ENCODE assay signal across 8 cellular contexts in genomic region chr18:58649966-58650816, GRCh38. TPM values are rescaled to one million over a fixed set of nuclear protein-coding genes. Genes with fewer than 3 reads are reported as not detected.
A peak's percentile ranks its signal among the peaks of the same experiment; 100 is the strongest.
DNase-seq lines count a peak whose midpoint lies in the region; ATAC-seq and TF ChIP-seq lines count a peak whose summit lies in the region.

No MANE protein-coding gene starts in this region.

- H3K36me3 Mint-ChIP-seq in activated T-cell treated with anti-CD3 and anti-CD28 coated beads, Interleukin-2, amount 50 U/mL, for 72 hours (ENCODE audit: insufficient read depth in 2 of 2) = peaks cover 3 to 19% of the 10 kb centered on the region in 2 donors
- no peaks in the 10 kb centered on the region for H3K36me3 Mint-ChIP-seq in activated T-cell treated with anti-CD3 and anti-CD28 coated beads, Interleukin-2, amount 50 U/mL, for 24 hours (ENCODE audit: low read depth)
- no peaks in the 10 kb centered on the region for H3K36me3 Mint-ChIP-seq in T-helper 17 cell (ENCODE audit: low read depth)

- TF ChIP-seq POLR2A in esophagus muscularis mucosa (IDR thresholded peaks at IDR 0.05; ENCODE audit: low read depth) = no peak

- ATAC-seq in activated T-cell treated with anti-CD3 and anti-CD28 coated beads, Interleukin-2, amount 50 U/mL, for 72 hours (replicated peaks in 1 of 2) = peak; percentile 94 to 96
- peak; percentile 68 for ATAC-seq in HG03039 (IDR thresholded peaks at IDR 0.05; ENCODE audit: unreplicated experiment)
- ATAC-seq in T-helper 17 cell = peak; percentile 95

- no peak overlapping the region for H3K27ac ChIP-seq in esophagus muscularis mucosa (replicated peaks in 1 of 4)

- 94% methylated on average over 1 of the region's 1 CpG for WGBS in esophagus muscularis mucosa

- no peak overlapping the region for H3K4me3 ChIP-seq in esophagus muscularis mucosa

- TF ChIP-seq EP300 in esophagus muscularis mucosa (IDR thresholded peaks at IDR 0.05) = no peak

- no peaks in the 10 kb centered on the region for H3K36me3 ChIP-seq in esophagus muscularis mucosa

- no peak for TF ChIP-seq CTCF in esophagus muscularis mucosa (IDR thresholded peaks at IDR 0.05)

- peaks cover 7% of the 10 kb centered on the region for H3K27me3 Mint-ChIP-seq in activated T-cell treated with anti-CD3 and anti-CD28 coated beads, Interleukin-2, amount 50 U/mL, for 72 hours (ENCODE audit: low read depth)
- no peaks in the 10 kb centered on the region for H3K27me3 Mint-ChIP-seq in activated T-cell treated with anti-CD3 and anti-CD28 coated beads, Interleukin-2, amount 50 U/mL, for 24 hours
- H3K27me3 Mint-ChIP-seq in T-helper 17 cell = no peaks in the 10 kb centered on the region

- no peaks in the 10 kb centered on the region for H3K4me1 ChIP-seq in esophagus muscularis mucosa

- no peaks in the 10 kb centered on the region for H3K27me3 ChIP-seq in esophagus muscularis mucosa

- H3K9me3 ChIP-seq in T-helper 17 cell (ENCODE audit: control insufficient read depth, low read length, poor library complexity, severe bottlenecking) (peaks cover 3% of the 10 kb centered on the region), esophagus muscularis mucosa (peaks cover 0 to 4% (median 0%) of the 10 kb centered on the region in 4 donors)

- peak overlapping the region; percentile 17 to 54 for H3K4me3 Mint-ChIP-seq in activated T-cell treated with anti-CD3 and anti-CD28 coated beads, Interleukin-2, amount 50 U/mL, for 72 hours
- H3K4me3 Mint-ChIP-seq in activated T-cell treated with anti-CD3 and anti-CD28 coated beads, Interleukin-2, amount 50 U/mL, for 24 hours = no peak overlapping the region
- H3K4me3 Mint-ChIP-seq in T-helper 17 cell = peak overlapping the region; percentile 46

- intact Hi-C loops in esophagus muscularis mucosa (cut with DNase I) = no loop called here

- H3K4me1 Mint-ChIP-seq in activated T-cell treated with anti-CD3 and anti-CD28 coated beads, Interleukin-2, amount 50 U/mL, for 72 hours (ENCODE audit: low read depth) = peaks cover 63% of the 10 kb centered on the region
- peaks cover 56% of the 10 kb centered on the region for H3K4me1 Mint-ChIP-seq in activated T-cell treated with anti-CD3 and anti-CD28 coated beads, Interleukin-2, amount 50 U/mL, for 24 hours (ENCODE audit: low read depth)
- H3K4me1 Mint-ChIP-seq in T-helper 17 cell = peaks cover 20% of the 10 kb centered on the region

- H3K9me3 Mint-ChIP-seq in activated T-cell treated with anti-CD3 and anti-CD28 coated beads, Interleukin-2, amount 50 U/mL, for 72 hours = peaks cover 5 to 10% of the 10 kb centered on the region in 2 donors
- H3K9me3 Mint-ChIP-seq in activated T-cell treated with anti-CD3 and anti-CD28 coated beads, Interleukin-2, amount 50 U/mL, for 24 hours = peaks cover 13% of the 10 kb centered on the region

- DNase-seq in activated T-cell treated with anti-CD3 and anti-CD28 coated beads, Interleukin-2, amount 50 U/mL, for 72 hours = peak; percentile 45 to 51
- DNase-seq in activated T-cell treated with anti-CD3 and anti-CD28 coated beads, Interleukin-2, amount 50 U/mL, for 24 hours = no peak
- no peak for DNase-seq in T-helper 17 cell
- DNase-seq in stimulated activated naive CD4-positive, alpha-beta T cell (lab: John Stamatoyannopoulos, UW) = peak in 5 of 6 experiments; percentile 1 to 49 (median 6)
- no peak for DNase-seq in GM19240 (ENCODE audit: insufficient read length, low spot score)
- DNase-seq in NCI-H1092 treated with DMSO at 0.1 percent for 48 hours (lab: John Stamatoyannopoulos, UW) = no peak
- no peak for DNase-seq in esophagus muscularis mucosa (ENCODE audit: extremely low spot score)

- H3K27ac Mint-ChIP-seq in activated T-cell treated with anti-CD3 and anti-CD28 coated beads, Interleukin-2, amount 50 U/mL, for 72 hours = peak overlapping the region; percentile 7
- H3K27ac Mint-ChIP-seq in activated T-cell treated with anti-CD3 and anti-CD28 coated beads, Interleukin-2, amount 50 U/mL, for 24 hours = no peak overlapping the region
- H3K27ac Mint-ChIP-seq in T-helper 17 cell = peak overlapping the region; percentile 89

RNA-seq across cellular contexts. Expression of gene MALT1, which starts 21.1 kb away (rescaled TPM):
- 10 to 100 TPM; 40.8 to 50.6 TPM for total RNA-seq in activated T-cell treated with anti-CD3 and anti-CD28 coated beads, Interleukin-2, amount 50 U/mL, for 72 hours
- total RNA-seq in T-helper 17 cell = 100 to 1,000 TPM in 1 of 2 donors, 10 to 100 TPM in 1; 87.8 to 108 TPM
- total RNA-seq in esophagus muscularis mucosa = 10 to 100 TPM; 18.3 to 27.5 (median 22.6) TPM

RNA-seq across cellular contexts. Expression of gene ALPK2, which starts 21.3 kb away (rescaled TPM):
- total RNA-seq in activated T-cell treated with anti-CD3 and anti-CD28 coated beads, Interleukin-2, amount 50 U/mL, for 72 hours = 10 to 100 TPM; 12.7 to 18.5 TPM
- total RNA-seq in T-helper 17 cell (1 to 10 TPM in 1 of 2 donors, under 1 TPM in 1; 0.65 to 2.6 TPM), esophagus muscularis mucosa (under 1 TPM in 3 of 4 donors, not detected in 1; under 0.01 to 0.11 (median under 0.01) TPM)

Comparison
In these comparisons a context has a peak if more than half of its experiments do, and no peak if none do; other contexts are left out.
1. DNase-seq: peak in activated T-cell treated with anti-CD3 and anti-CD28 coated beads, Interleukin-2, amount 50 U/mL, for 72 hours (2 of 2) and stimulated activated naive CD4-positive, alpha-beta T cell (5 of 6); none in activated T-cell treated with anti-CD3 and anti-CD28 coated beads, Interleukin-2, amount 50 U/mL, for 24 hours (single experiment), T-helper 17 cell (0 of 3), GM19240 (single experiment), NCI-H1092 treated with DMSO at 0.1 percent for 48 hours (single experiment) and esophagus muscularis mucosa (single experiment).
2. Peak in every context shown above with its lines, with median percentiles within 50 percentile points of each other: ATAC-seq.